9 cellular contexts compared by ENCODE assay signal in the genomic region with DNA sequence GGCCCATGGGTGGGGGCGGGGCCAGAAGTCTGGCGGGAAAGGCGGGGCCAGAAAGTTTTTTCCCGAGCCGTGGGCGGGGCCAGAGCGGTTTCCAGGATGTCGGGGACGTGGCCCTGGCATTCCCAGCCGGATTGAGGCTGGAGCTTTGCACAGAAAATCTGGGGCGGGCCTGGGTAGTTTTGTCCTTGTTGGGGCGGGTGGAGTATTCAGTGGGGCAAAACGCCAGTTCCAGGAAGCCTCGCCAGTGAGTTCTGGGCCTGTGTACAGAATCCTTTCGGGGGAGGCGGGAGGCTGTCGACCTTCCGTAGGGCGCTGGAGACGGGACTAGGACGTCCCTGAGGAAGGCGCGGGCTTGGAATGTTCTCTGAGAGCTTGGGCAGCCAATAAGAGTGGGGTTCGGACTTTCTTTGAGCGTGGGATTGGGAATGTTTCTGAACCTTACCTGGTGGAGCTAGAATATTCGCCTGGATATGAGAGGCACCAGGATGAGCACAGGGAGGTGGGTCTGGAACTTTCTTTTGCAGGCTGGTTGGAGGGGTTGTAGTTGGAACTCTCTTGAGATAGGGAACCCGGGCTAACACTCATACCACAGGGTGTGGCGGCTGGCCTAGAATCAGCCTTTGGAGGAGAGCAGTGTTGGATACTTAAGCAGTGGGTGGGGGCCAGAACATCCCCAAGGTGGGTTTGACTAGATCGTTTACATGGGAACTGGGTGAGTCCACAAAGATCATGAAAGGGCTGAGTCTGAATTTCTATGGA. TPM values are rescaled to one million over a fixed set of nuclear protein-coding genes. Genes with fewer than 3 reads are reported as not detected.
A peak's percentile ranks its signal among the peaks of the same experiment; 100 is the strongest.
DNase-seq lines count a peak whose midpoint lies in the region; ATAC-seq and TF ChIP-seq lines count a peak whose summit lies in the region.
"Had no signal": no experiment of that assay in that cellular context is flagged by ENCODE, and none has a peak within 500 bp of the region (broad histone marks: within the 10 kb centered on the region; RNA-seq: fewer than 3 reads in every experiment).

No MANE protein-coding gene starts in this region.

- intact Hi-C loops in Right ventricle myocardium inferior (cut with DNase I) (loop anchor here (1.0 to 2.0 kb wide), 2 partner anchors 17 to 397 kb away; a partner anchor contains a TSS), Right ventricle myocardium superior (cut with DNase I) (no loop called here), adrenal gland (cut with DNase I) (no loop called here)

- H3K36me3 ChIP-seq in adrenal gland (replicated peaks in 1 of 2) = peaks cover 0 to 39% of the 10 kb centered on the region in 2 donors

- TF ChIP-seq POLR2A in adrenal gland (IDR thresholded peaks at IDR 0.05) = peak in 1 of 2 donors; percentile 76

- no peak for TF ChIP-seq CTCF in adrenal gland (IDR thresholded peaks at IDR 0.05)

- 3 to 4% (median 3%) methylated on average over 21 to 29 of the region's 29 CpGs for WGBS in adrenal gland, 4 donors

- ATAC-seq in Right ventricle myocardium inferior = peak; percentile 49
- ATAC-seq in Right ventricle myocardium superior (ENCODE audit: poor library complexity) = no peak
- ATAC-seq in HG02798 (IDR thresholded peaks at IDR 0.05; ENCODE audit: poor library complexity, unreplicated experiment) = no peak

- H3K27ac ChIP-seq in adrenal gland (peak overlapping the region; percentile 78 to 98 (median 95)), substantia nigra (ENCODE audit: low read depth, low read length, poor library complexity, severe bottlenecking) (peak overlapping the region; percentile 71)

- no peaks in the 10 kb centered on the region for H3K27me3 ChIP-seq in adrenal gland

- peaks cover 10 to 22% of the 10 kb centered on the region in 2 donors for H3K4me1 ChIP-seq in adrenal gland (replicated peaks in 1 of 2)

- no peaks in the 10 kb centered on the region for H3K9me3 ChIP-seq in adrenal gland (replicated peaks in 1 of 3)

- DNase-seq in Right ventricle myocardium inferior (ENCODE audit: missing footprints) = no peak
- no peak for DNase-seq in Right ventricle myocardium superior
- DNase-seq in adrenal gland = peak in 2 of 7 donors; percentile 63 to 99
- DNase-seq in inferior parietal cortex (ENCODE audit: extremely low spot score) = peak; percentile 41
- DNase-seq in substantia nigra (lab: John Stamatoyannopoulos, UW) = no peak
- DNase-seq in NCI-H526 treated with DMSO at 0.1 percent for 48 hours (lab: John Stamatoyannopoulos, UW) = no peak
- no peak for DNase-seq in OCI-M2 (lab: John Stamatoyannopoulos, UW; ENCODE audit: unreplicated experiment)

- H3K4me3 ChIP-seq in adrenal gland = peak overlapping the region in 2 of 4 donors; percentile 11 to 74

RNA-seq across cellular contexts. Expression of a gene that starts 1.3 kb away (rescaled TPM):
- total RNA-seq in Right ventricle myocardium inferior = 21.2 TPM
- 16.3 TPM for total RNA-seq in Right ventricle myocardium superior
- 10 to 100 TPM; 12.8 to 52.9 (median 32.5) TPM for total RNA-seq in adrenal gland
- polyA plus RNA-seq in adrenal gland = 10 to 100 TPM; 23.2 to 86.5 (median 31.8) TPM

RNA-seq across cellular contexts. Expression of a gene that starts 17.1 kb away (rescaled TPM):
- 11.2 TPM for total RNA-seq in Right ventricle myocardium inferior
- total RNA-seq in Right ventricle myocardium superior = 10.4 TPM
- 100 to 1,000 TPM in 1 of 8 donors, 10 to 100 TPM in 7; 18.1 to 183 (median 66.7) TPM for total RNA-seq in adrenal gland
- 100 to 1,000 TPM in 1 of 3 donors, 10 to 100 TPM in 1, 1 to 10 TPM in 1; 7.8 to 144 (median 62.0) TPM for polyA plus RNA-seq in adrenal gland

RNA-seq across cellular contexts. Expression of a gene that starts 26.6 kb away (rescaled TPM):
- total RNA-seq in Right ventricle myocardium inferior = 5.0 TPM
- total RNA-seq in Right ventricle myocardium superior = 3.8 TPM
- 10 to 100 TPM in 4 of 8 donors, 1 to 10 TPM in 4; 1.7 to 17.9 (median 10.1) TPM for total RNA-seq in adrenal gland
- 1 to 10 TPM in 2 of 3 donors, under 1 TPM in 1; 0.27 to 8.4 (median 4.4) TPM for polyA plus RNA-seq in adrenal gland

RNA-seq across cellular contexts. Expression of a gene that starts 52.1 kb away (rescaled TPM):
- total RNA-seq in Right ventricle myocardium inferior (5.0 TPM), Right ventricle myocardium superior (3.4 TPM), adrenal gland (10 to 100 TPM in 7 of 8 donors, under 1 TPM in 1; 0.91 to 34.8 (median 20.1) TPM)
- 1 to 10 TPM; 3.2 to 7.9 (median 3.9) TPM for polyA plus RNA-seq in adrenal gland
- total RNA-seq: glomerular endothelial cell had no signal
